Comparison of ENCODE assay signal across 8 cellular contexts in the genomic region with DNA sequence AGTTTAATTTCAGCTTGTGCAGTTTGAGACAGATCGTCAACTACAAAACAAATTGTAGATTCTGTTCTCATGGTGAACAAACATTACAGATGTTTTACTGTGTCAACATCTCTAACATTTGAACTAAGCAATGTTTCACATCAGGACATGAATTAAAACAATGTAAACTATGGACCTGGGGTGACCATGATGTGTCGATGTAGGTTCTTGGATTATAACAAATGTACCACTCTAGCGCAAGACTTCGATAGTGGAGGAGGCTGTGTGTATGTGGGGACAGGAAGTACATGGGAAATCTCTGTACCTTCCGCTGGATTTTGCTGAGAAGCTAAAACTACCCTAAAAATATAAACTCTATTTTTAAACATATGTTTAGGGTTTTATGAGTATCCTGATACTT. TPM values are rescaled to one million over a fixed set of nuclear protein-coding genes. Genes with fewer than 3 reads are reported as not detected.
DNase-seq lines count a peak whose midpoint lies in the region; ATAC-seq, FAIRE-seq and TF ChIP-seq lines count a peak whose summit lies in the region.

No MANE protein-coding gene starts in this region.

- H3K4me3 ChIP-seq in PC-9, result peak overlapping the region; percentile 49; the same call in 1 of the 2 replicates
- peak overlapping the region; percentile 89 for H3K4me3 ChIP-seq in endocrine pancreas (ENCODE audit: control insufficient read depth, insufficient read depth, low read length)
- H3K4me3 ChIP-seq in skeletal muscle satellite cell (ENCODE audit: low read length), result peak overlapping the region; percentile 79
- H3K4me3 ChIP-seq in adrenal gland, result peak overlapping the region in 1 of 4 donors; percentile 82
- no peak overlapping the region for H3K4me3 ChIP-seq in tibial artery

- H4K20me1 ChIP-seq in PC-9 (ENCODE audit: insufficient read depth), result no peaks in the 10 kb centered on the region

- H3F3A ChIP-seq in PC-9 (ENCODE audit: insufficient read depth, low read depth), result no peaks in the 10 kb centered on the region

- WGBS in adrenal gland, 4 donors, result 70 to 81% (median 73%) methylated on average over 5 of the region's 5 CpGs

- H3K27ac ChIP-seq in PC-9, result no peak overlapping the region
- peak overlapping the region in 1 of 5 donors; percentile 97 for H3K27ac ChIP-seq in adrenal gland
- peak overlapping the region in 1 of 2 donors; percentile 88 for H3K27ac ChIP-seq in tibial artery

- no peaks in the 10 kb centered on the region for H3K9me3 ChIP-seq in PC-9 (ENCODE audit: insufficient read depth, low read depth)
- no peaks in the 10 kb centered on the region for H3K9me3 ChIP-seq in endocrine pancreas (ENCODE audit: control insufficient read depth, low read length)
- no peaks in the 10 kb centered on the region for H3K9me3 ChIP-seq in skeletal muscle satellite cell (replicated peaks; ENCODE audit: low read length)
- H3K9me3 ChIP-seq in adrenal gland (replicated peaks in 1 of 3), result no peaks in the 10 kb centered on the region
- H3K9me3 ChIP-seq in tibial artery, result no peaks in the 10 kb centered on the region

- FAIRE-seq in RCC 7860 (lab: Jason Lieb, UNC), result no peak

- no peak for DNase-seq in PC-9
- no peak for DNase-seq in GM10248 (ENCODE audit: extremely low spot score)
- no peak for DNase-seq in adrenal gland
- DNase-seq in tibial artery, result no peak
- DNase-seq in RCC 7860 (ENCODE audit: low spot score), result no peak

- CTCF ChIA-PET in PC-9 (lab: Charles Lee) (no interaction called here), GM10248 (lab: Yijun Ruan, JAX) (interaction anchor here (1.3 to 2.9 kb wide), 5 partner anchors 11 to 73 kb away, joined by 3 to 7 read pairs (median 4); no protein-coding TSS in a partner anchor)

- intact Hi-C loops in PC-9 (cut with micrococcal nuclease; ENCODE audit: unreplicated experiment) (no loop called here), adrenal gland (cut with DNase I) (no loop called here), tibial artery (cut with DNase I; ENCODE audit: low total_unique reads) (no loop called here)

- H3K4me1 ChIP-seq in PC-9 (replicated peaks; ENCODE audit: insufficient read depth), result peaks cover 10% of the 10 kb centered on the region; the same call in 1 of the 2 replicates
- peaks cover 30% of the 10 kb centered on the region for H3K4me1 ChIP-seq in endocrine pancreas (ENCODE audit: control insufficient read depth, insufficient read depth, low read length)
- H3K4me1 ChIP-seq in skeletal muscle satellite cell (ENCODE audit: control insufficient read depth, insufficient read depth, low read length), result peaks cover 36% of the 10 kb centered on the region
- peaks cover 7 to 35% of the 10 kb centered on the region in 2 donors for H3K4me1 ChIP-seq in adrenal gland (replicated peaks in 1 of 2)
- peaks cover 0 to 32% (median 0%) of the 10 kb centered on the region in 4 donors for H3K4me1 ChIP-seq in tibial artery

- TF ChIP-seq CTCF in PC-9 (conservative IDR thresholded peaks at IDR 0.05) (no peak), GM10248 (IDR thresholded peaks at IDR 0.05; ENCODE audit: control extremely low read depth, extremely low read depth, low read depth, missing control alignments) (no peak), adrenal gland (IDR thresholded peaks at IDR 0.05) (no peak), tibial artery (IDR thresholded peaks at IDR 0.05) (no peak)

- H3K36me3 ChIP-seq in PC-9 (ENCODE audit: low read depth) (no peaks in the 10 kb centered on the region), endocrine pancreas (ENCODE audit: control insufficient read depth, insufficient read depth, low read length) (no peaks in the 10 kb centered on the region), skeletal muscle satellite cell (ENCODE audit: insufficient read depth, low read length) (no peaks in the 10 kb centered on the region), adrenal gland (replicated peaks in 1 of 2) (no peaks in the 10 kb centered on the region), tibial artery (no peaks in the 10 kb centered on the region)

- no peaks in the 10 kb centered on the region for H3K9me2 ChIP-seq in PC-9 (ENCODE audit: insufficient read depth)

- no peak overlapping the region for H2AFZ ChIP-seq in PC-9

- H3K27me3 ChIP-seq in PC-9 (ENCODE audit: insufficient read depth, low read depth) (no peaks in the 10 kb centered on the region), endocrine pancreas (ENCODE audit: control insufficient read depth, insufficient read depth, low read length) (no peaks in the 10 kb centered on the region), skeletal muscle satellite cell (ENCODE audit: control insufficient read depth, insufficient read depth, low read length) (no peaks in the 10 kb centered on the region), adrenal gland (no peaks in the 10 kb centered on the region), tibial artery (no peaks in the 10 kb centered on the region)

- POLR2A ChIA-PET in PC-9 (lab: Charles Lee; ENCODE audit: unreplicated experiment), result no interaction called here
- POLR2A ChIA-PET in GM10248 (lab: Yijun Ruan, JAX), result no interaction called here

- H3K4me2 ChIP-seq in PC-9 (peak overlapping the region; percentile 64), skeletal muscle satellite cell (ENCODE audit: low read length) (peak overlapping the region; percentile 98)

- TF ChIP-seq POLR2A in adrenal gland (IDR thresholded peaks at IDR 0.05), result no peak

- H3K9ac ChIP-seq in endocrine pancreas (ENCODE audit: control insufficient read depth, insufficient read depth, low read length) (no peak overlapping the region), skeletal muscle satellite cell (ENCODE audit: low read depth, low read length) (peak overlapping the region; percentile 97)

- H3K79me2 ChIP-seq in PC-9 (ENCODE audit: low read depth), result peaks cover 20% of the 10 kb centered on the region

- ATAC-seq in GM18517 (IDR thresholded peaks at IDR 0.05; ENCODE audit: unreplicated experiment), result peak; percentile 33

- no TSS peak for BruUV-seq in PC-9 (replicated peaks; lab: Mats Ljungman, UMichigan)

RNA-seq across cellular contexts. Expression of a gene that starts 17.1 kb away (rescaled TPM):
- total RNA-seq in PC-9 (2021) (10.3 and 12.4 TPM in 2 replicates), adrenal gland (10 to 100 TPM; 10.7 to 27.6 (median 20.4) TPM)
- total RNA-seq in skeletal muscle satellite cell (2012; rRNA removed), result 10.9 and 12.2 TPM in 2 replicates
- polyA plus RNA-seq in adrenal gland, result 1 to 10 TPM; 5.4 to 9.0 (median 8.4) TPM

Comparison
In these comparisons a context has a peak if more than half of its experiments do, and no peak if none do; other contexts are left out.
1. H3K4me3 ChIP-seq: peak in PC-9 (single experiment), endocrine pancreas (single experiment) and skeletal muscle satellite cell (single experiment); none in tibial artery (0 of 2).